Comparison of ENCODE assay signal across 8 cellular contexts in the genomic region with DNA sequence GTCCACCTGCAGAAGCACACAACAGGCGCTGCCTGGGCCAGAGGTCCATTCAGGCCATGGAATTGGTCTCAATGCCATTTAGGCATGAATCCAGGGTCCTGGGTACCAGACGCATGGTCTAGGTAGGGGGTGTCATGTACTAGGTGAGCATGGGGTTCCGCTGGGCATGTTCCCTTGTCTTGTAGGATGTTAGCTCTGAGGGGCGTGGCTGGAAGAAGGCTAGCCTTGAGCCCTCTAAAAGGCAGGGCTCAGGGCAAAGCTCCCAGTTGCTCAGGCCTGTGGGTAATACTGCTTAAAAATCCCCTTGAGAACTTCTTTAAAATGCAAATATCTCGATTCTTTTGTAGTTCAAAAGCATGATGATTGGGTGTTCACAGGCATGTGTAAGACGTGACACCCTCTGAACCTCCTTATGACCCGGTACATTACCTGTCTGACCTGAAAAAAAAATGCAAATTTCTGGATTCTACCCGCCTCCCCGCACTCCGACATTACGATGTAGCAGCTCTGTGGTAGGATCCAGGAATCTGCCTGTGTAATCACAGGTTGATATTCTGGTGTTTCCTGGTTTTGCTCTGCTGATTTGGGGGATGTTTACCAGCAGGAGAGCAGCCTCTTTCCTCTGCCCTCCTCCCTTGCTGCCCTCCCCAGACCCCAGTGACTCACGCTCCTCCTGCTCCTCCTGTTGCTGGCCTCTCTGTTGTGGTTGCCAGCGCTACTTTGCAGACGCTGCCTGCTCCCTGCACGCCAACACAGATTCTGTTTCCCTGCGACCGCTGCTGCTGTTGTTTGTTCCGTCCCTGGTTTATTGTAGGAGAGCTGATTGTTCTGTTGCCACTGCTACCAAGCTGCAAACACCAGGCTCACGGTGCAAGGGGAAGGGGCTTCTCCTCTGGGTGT. TPM values are rescaled to one million over a fixed set of nuclear protein-coding genes. Genes with fewer than 3 reads are reported as not detected.
DNase-seq lines count a peak whose midpoint lies in the region; ATAC-seq lines count a peak whose summit lies in the region.

No MANE protein-coding gene starts in this region.

- no peak overlapping the region for H2BK15ac ChIP-seq in neuronal stem cell (ENCODE audit: low read length)

- H2AFZ ChIP-seq in neuronal stem cell (ENCODE audit: low read length) = peak overlapping the region; percentile 86

- H3K9me3 Mint-ChIP-seq in activated T-helper 17 cell treated with anti-CD3 and anti-CD28 coated beads, Interleukin-2, amount 50 U/mL, for 72 hours = no peaks in the 10 kb centered on the region

- peak; percentile 84 for ATAC-seq in HG02840 (IDR thresholded peaks at IDR 0.05; ENCODE audit: low FRiP score, unreplicated experiment)
- ATAC-seq in activated T-helper 17 cell treated with anti-CD3 and anti-CD28 coated beads, Interleukin-2, amount 50 U/mL, for 72 hours (replicated peaks) = peak; percentile 84

- no peak overlapping the region for H2BK120ac ChIP-seq in neuronal stem cell (ENCODE audit: low read depth, low read length)

- peak overlapping the region; percentile 76 for H3K27ac ChIP-seq in neuronal stem cell (replicated peaks; ENCODE audit: low read length)
- peak overlapping the region; percentile 64 for H3K27ac ChIP-seq in stomach smooth muscle (ENCODE audit: low read length)

- peak overlapping the region; percentile 54 for H3K18ac ChIP-seq in neuronal stem cell (ENCODE audit: low read length)

- peaks cover 8% of the 10 kb centered on the region for H3K36me3 Mint-ChIP-seq in activated T-helper 17 cell treated with anti-CD3 and anti-CD28 coated beads, Interleukin-2, amount 50 U/mL, for 72 hours (ENCODE audit: low read depth)

- H3K27me3 ChIP-seq in neuronal stem cell (ENCODE audit: control insufficient read depth in 3 of 3, insufficient read depth in 3 of 3, low read depth in 1 of 3, low read length in 3 of 3) (no peaks in the 10 kb centered on the region), stomach smooth muscle (ENCODE audit: control insufficient read depth in 1 of 2, insufficient read depth in 2 of 2, low read length in 2 of 2) (no peaks in the 10 kb centered on the region)

- peak overlapping the region; percentile 90 for H3K27ac Mint-ChIP-seq in activated T-helper 17 cell treated with anti-CD3 and anti-CD28 coated beads, Interleukin-2, amount 50 U/mL, for 72 hours

- H3K4ac ChIP-seq in neuronal stem cell (ENCODE audit: low read length) = no peak overlapping the region

- H3K9ac ChIP-seq in neuronal stem cell (ENCODE audit: low read depth, low read length, poor library complexity) (no peak overlapping the region), stomach smooth muscle (ENCODE audit: low read length in 2 of 2) (peak overlapping the region; percentile 25 to 62)

- no peak overlapping the region for H3K14ac ChIP-seq in neuronal stem cell (ENCODE audit: low read length)

- H2BK5ac ChIP-seq in neuronal stem cell (ENCODE audit: low read length) = no peak overlapping the region

- no peaks in the 10 kb centered on the region for H3K9me3 ChIP-seq in neuronal stem cell (replicated peaks in 1 of 2; ENCODE audit: control insufficient read depth in 2 of 2, insufficient read depth in 1 of 2, low read depth in 1 of 2, low read length in 2 of 2)
- no peaks in the 10 kb centered on the region for H3K9me3 ChIP-seq in stomach smooth muscle (ENCODE audit: control insufficient read depth in 2 of 2, low read length in 2 of 2)

- H3K4me3 ChIP-seq in neuronal stem cell (ENCODE audit: low read length in 2 of 2) = peak overlapping the region in 1 of 2 donors; percentile 46
- peak overlapping the region; percentile 45 to 66 for H3K4me3 ChIP-seq in stomach smooth muscle (ENCODE audit: low read length in 2 of 2)

- H3K4me1 Mint-ChIP-seq in activated T-helper 17 cell treated with anti-CD3 and anti-CD28 coated beads, Interleukin-2, amount 50 U/mL, for 72 hours = peaks cover 40% of the 10 kb centered on the region

- peak overlapping the region; percentile 95 for H3K4me3 Mint-ChIP-seq in activated T-helper 17 cell treated with anti-CD3 and anti-CD28 coated beads, Interleukin-2, amount 50 U/mL, for 72 hours

- peak overlapping the region; percentile 21 for H4K8ac ChIP-seq in neuronal stem cell (ENCODE audit: low read depth, low read length)

- H3K4me2 ChIP-seq in neuronal stem cell (ENCODE audit: insufficient read depth, low read length, poor library complexity, severe bottlenecking) = peak overlapping the region; percentile 44

- no peak overlapping the region for H2BK12ac ChIP-seq in neuronal stem cell (ENCODE audit: low read length)

- H3K27me3 Mint-ChIP-seq in activated T-helper 17 cell treated with anti-CD3 and anti-CD28 coated beads, Interleukin-2, amount 50 U/mL, for 72 hours = no peaks in the 10 kb centered on the region

- peaks cover 14% of the 10 kb centered on the region in 2 donors for H3K4me1 ChIP-seq in neuronal stem cell (ENCODE audit: control insufficient read depth in 2 of 2, insufficient read depth in 1 of 2, low read depth in 1 of 2, low read length in 2 of 2)
- peaks cover 16% of the 10 kb centered on the region for H3K4me1 ChIP-seq in stomach smooth muscle (ENCODE audit: control insufficient read depth, insufficient read depth, low read length)

- H4K91ac ChIP-seq in neuronal stem cell (ENCODE audit: low read depth, low read length, poor library complexity) = no peak overlapping the region

- DNase-seq in NCI-H510A treated with DMSO at 0.1 percent for 48 hours (lab: John Stamatoyannopoulos, UW) = peak; percentile 34
- no peak for DNase-seq in NCI-H510A (lab: John Stamatoyannopoulos, UW)
- DNase-seq in NCI-H82 treated with DMSO at 0.1 percent for 48 hours (lab: John Stamatoyannopoulos, UW; ENCODE audit: unreplicated experiment) = peak; percentile 56
- DNase-seq in fibroblast of the conjunctiva (ENCODE audit: low read depth) = peak; percentile 89
- peak; percentile 62 for DNase-seq in neuronal stem cell (ENCODE audit: low spot score)

- H3K79me1 ChIP-seq in neuronal stem cell (ENCODE audit: low read depth, low read length) = no peaks in the 10 kb centered on the region

- no CpG with 5 or more reads among the region's 19 CpGs for WGBS in neuronal stem cell (ENCODE audit: extremely low coverage in 2 of 2, insufficient read length in 2 of 2, insufficient replicate concordance in 1 of 2), 2 donors

- H3K23ac ChIP-seq in neuronal stem cell (ENCODE audit: low read depth, low read length, poor library complexity) = no peak overlapping the region

- H2AK5ac ChIP-seq in neuronal stem cell (ENCODE audit: low read depth, low read length) = no peak overlapping the region

- no peaks in the 10 kb centered on the region for H3K36me3 ChIP-seq in neuronal stem cell (replicated peaks in 1 of 2; ENCODE audit: control insufficient read depth in 2 of 2, insufficient read depth in 2 of 2, low read length in 2 of 2)
- H3K36me3 ChIP-seq in stomach smooth muscle (ENCODE audit: control insufficient read depth in 2 of 2, insufficient read depth in 2 of 2, low read length in 2 of 2) = no peaks in the 10 kb centered on the region

RNA-seq across cellular contexts. Expression of a gene that starts 5.7 kb away (rescaled TPM):
- under 1 TPM; 0.32 to 0.41 TPM for total RNA-seq in activated T-helper 17 cell treated with anti-CD3 and anti-CD28 coated beads, Interleukin-2, amount 50 U/mL, for 72 hours
- not detected for polyA plus RNA-seq in neuronal stem cell (2013, experiment 1 of 2)
- polyA plus RNA-seq in neuronal stem cell (2013, experiment 2 of 2) = 0.01 TPM
